28 cellular contexts compared by ENCODE assay signal in the genomic region with DNA sequence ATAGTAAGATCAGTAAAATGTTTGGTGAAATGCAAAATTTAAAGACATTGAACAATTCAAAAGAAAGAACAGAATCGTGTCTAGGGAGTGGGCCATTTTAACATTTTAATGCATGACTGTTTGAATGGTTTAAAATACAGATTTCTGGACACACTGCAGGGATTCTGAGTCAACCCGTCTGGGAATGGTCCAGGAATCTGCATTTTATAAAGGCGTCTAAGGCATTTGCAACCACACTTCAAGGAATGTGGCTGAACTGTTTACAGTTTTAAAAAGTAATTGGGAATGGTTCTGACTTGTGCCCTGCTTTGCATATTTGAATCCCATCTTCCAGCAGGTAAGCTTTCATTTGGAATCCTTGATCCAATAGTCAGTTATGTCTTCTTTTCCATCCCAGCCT.
"Had no signal": no experiment of that assay in that cellular context is flagged by ENCODE, and none has a peak within 500 bp of the region (broad histone marks: within the 10 kb centered on the region; RNA-seq: fewer than 3 reads in every experiment).

No MANE protein-coding gene starts in this region.

- H3K27me3 ChIP-seq: body of pancreas, esophagus muscularis mucosa had no signal

- H3K36me3 ChIP-seq: esophagus muscularis mucosa, WERI-Rb-1 had no signal

- H3K27ac ChIP-seq: body of pancreas, esophagus muscularis mucosa, WERI-Rb-1 had no signal

- H3K4me1 ChIP-seq: body of pancreas, esophagus muscularis mucosa had no signal

- DNase-seq: activated B cell treated with CpG ODN at 0.5 μM for 24 hours; activated CD4-positive, alpha-beta T cell treated with anti-CD3 and anti-CD28 coated beads for 48 hours; activated CD4-positive, alpha-beta T cell treated with anti-CD3 and anti-CD28 coated beads, Interleukin-2, amount 50 U/mL, for 1 hour; activated CD4-positive, alpha-beta T cell treated with anti-CD3 and anti-CD28 coated beads, Interleukin-2, amount 50 U/mL, for 48 hours; activated CD8-positive, alpha-beta memory T cell treated with anti-CD3 and anti-CD28 coated beads for 24 hours; activated CD8-positive, alpha-beta T cell treated with anti-CD3 and anti-CD28 coated beads for 36 hours; activated effector memory CD4-positive, alpha-beta T cell treated with Interleukin-2 at 50 U/mL for 16 hours; activated gamma-delta T cell treated with Interleukin-2 at 50 U/mL for 16 hours; activated naive CD4-positive, alpha-beta T cell treated with anti-CD3 and anti-CD28 coated beads, Interleukin-2, amount 50 U/mL, for 16 hours; activated naive CD4-positive, alpha-beta T cell treated with Interleukin-2 at 50 U/mL for 16 hours; activated T-cell treated with anti-CD3 and anti-CD28 coated beads, Interleukin-2, amount 50 U/mL, for 4 hours; amygdala; aorta; body of pancreas; caudate nucleus; cortex of kidney; dermis blood vessel endothelial cell; effector CD4-positive, alpha-beta T cell; effector memory CD8-positive, alpha-beta T cell; erythroblast; head of caudate nucleus; T-helper 1 cell; T-helper 17 cell; T1000; WERI-Rb-1 had no signal

- H3K9me3 ChIP-seq: body of pancreas, esophagus muscularis mucosa had no signal

- H3K4me3 ChIP-seq: body of pancreas, esophagus muscularis mucosa had no signal

- ATAC-seq: activated CD4-positive, CD25-positive, alpha-beta regulatory T cell treated with anti-CD3 and anti-CD28 coated beads, Interleukin-2, amount 50 U/mL, for 24 hours; activated CD8-positive, alpha-beta T cell treated with anti-CD3 and anti-CD28 coated beads for 36 hours; activated T-cell treated with anti-CD3 and anti-CD28 coated beads, Interleukin-2, amount 50 U/mL, for 4 hours; activated T-helper 17 cell treated with anti-CD3 and anti-CD28 coated beads, Interleukin-2, amount 50 U/mL, for 72 hours; body of pancreas; effector memory CD8-positive, alpha-beta T cell; T-helper 17 cell had no signal
